Comparison of ENCODE assay signal across 17 cellular contexts in genomic region chr1:170560681-170561285, GRCh38. TPM values are rescaled to one million over a fixed set of nuclear protein-coding genes. Genes with fewer than 3 reads are reported as not detected.
A peak's percentile ranks its signal among the peaks of the same experiment; 100 is the strongest.
DNase-seq lines count a peak whose midpoint lies in the region; ATAC-seq and TF ChIP-seq lines count a peak whose summit lies in the region.
"Had no signal": no experiment of that assay in that cellular context is flagged by ENCODE, and none has a peak within 500 bp of the region (broad histone marks: within the 10 kb centered on the region; RNA-seq: fewer than 3 reads in every experiment).

No MANE protein-coding gene starts in this region.

- no peak overlapping the region for H2BK5ac ChIP-seq in neuronal stem cell (ENCODE audit: low read length)

- H3K23ac ChIP-seq in neuronal stem cell (ENCODE audit: low read depth, low read length, poor library complexity), result no peak overlapping the region

- no peak overlapping the region for H3K4me3 ChIP-seq in DND-41 (ENCODE audit: low read depth in 1 of 2, low read length in 2 of 2)
- H3K4me3 ChIP-seq in epithelial cell of esophagus (ENCODE audit: low read length), result no peak overlapping the region
- H3K4me3 ChIP-seq in retinal pigment epithelial cell (ENCODE audit: low read length), result no peak overlapping the region
- no peak overlapping the region for H3K4me3 ChIP-seq in neuronal stem cell (ENCODE audit: low read length in 2 of 2)
- H3K4me3 ChIP-seq: GM12878, K562 had no signal

- no peak overlapping the region for H3K14ac ChIP-seq in neuronal stem cell (ENCODE audit: low read length)

- H3K9ac ChIP-seq in DND-41 (ENCODE audit: low read depth, low read length), result no peak overlapping the region
- no peak overlapping the region for H3K9ac ChIP-seq in neuronal stem cell (ENCODE audit: low read depth, low read length, poor library complexity)

- no peak for TF ChIP-seq CTCF in DND-41 (IDR thresholded peaks at IDR 0.05; ENCODE audit: borderline replicate concordance, extremely low read depth, low read length, poor library complexity, severe bottlenecking)
- no peak for TF ChIP-seq CTCF in epithelial cell of esophagus (IDR thresholded peaks at IDR 0.05; ENCODE audit: insufficient read depth, low read depth, low read length, missing control alignments)
- TF ChIP-seq CTCF in retinal pigment epithelial cell (conservative IDR thresholded peaks at IDR 0.05; ENCODE audit: low read depth, low read length), result no peak

- H2BK120ac ChIP-seq in neuronal stem cell (ENCODE audit: low read depth, low read length), result no peak overlapping the region

- H2BK12ac ChIP-seq in neuronal stem cell (ENCODE audit: low read length), result no peak overlapping the region

- H2BK15ac ChIP-seq in neuronal stem cell (ENCODE audit: low read length), result no peak overlapping the region

- H3K27ac ChIP-seq in DND-41 (ENCODE audit: low read length) (peak overlapping the region; percentile 41; the same call in 1 of the 2 replicates), neuronal stem cell (replicated peaks; ENCODE audit: low read length) (no peak overlapping the region)
- H3K27ac ChIP-seq: HL-60 had no signal

- no peak overlapping the region for H4K91ac ChIP-seq in neuronal stem cell (ENCODE audit: low read depth, low read length, poor library complexity)

- no peak overlapping the region for H4K8ac ChIP-seq in neuronal stem cell (ENCODE audit: low read depth, low read length)

- H3K79me2 ChIP-seq in DND-41 (ENCODE audit: insufficient read depth, low read length), result no peaks in the 10 kb centered on the region

- no peak for ATAC-seq in DND-41 (ENCODE audit: insufficient read depth, low read depth)
- ATAC-seq: GM12878, HepG2, K562 had no signal

- H3K9me3 ChIP-seq in DND-41 (ENCODE audit: insufficient read depth, low read length, severe bottlenecking), result no peaks in the 10 kb centered on the region
- peaks cover 2 to 17% of the 10 kb centered on the region in 2 donors for H3K9me3 ChIP-seq in neuronal stem cell (replicated peaks in 1 of 2; ENCODE audit: control insufficient read depth in 2 of 2, insufficient read depth in 1 of 2, low read depth in 1 of 2, low read length in 2 of 2)

- no peaks in the 10 kb centered on the region for H3K36me3 ChIP-seq in DND-41 (ENCODE audit: insufficient read depth, low read length)
- H3K36me3 ChIP-seq in neuronal stem cell (replicated peaks in 1 of 2; ENCODE audit: control insufficient read depth in 2 of 2, insufficient read depth in 2 of 2, low read length in 2 of 2), result no peaks in the 10 kb centered on the region

- H3K79me1 ChIP-seq in neuronal stem cell (ENCODE audit: low read depth, low read length), result no peaks in the 10 kb centered on the region

- no peak overlapping the region for H2AK5ac ChIP-seq in neuronal stem cell (ENCODE audit: low read depth, low read length)

- H3K4me2 ChIP-seq in DND-41 (ENCODE audit: insufficient read depth, low read length) (no peak overlapping the region), neuronal stem cell (ENCODE audit: insufficient read depth, low read length, poor library complexity, severe bottlenecking) (no peak overlapping the region)

- no peak overlapping the region for H3K18ac ChIP-seq in neuronal stem cell (ENCODE audit: low read length)

- WGBS in neuronal stem cell (ENCODE audit: extremely low coverage in 2 of 2, insufficient read length in 2 of 2, insufficient replicate concordance in 1 of 2), 2 donors, result no CpG with 5 or more reads among the region's 4 CpGs

- no peak overlapping the region for H3K4ac ChIP-seq in neuronal stem cell (ENCODE audit: low read length)

- H3K4me1 ChIP-seq in DND-41 (ENCODE audit: insufficient read depth, low read length) (peaks cover 30% of the 10 kb centered on the region), neuronal stem cell (ENCODE audit: control insufficient read depth in 2 of 2, insufficient read depth in 1 of 2, low read depth in 1 of 2, low read length in 2 of 2) (peaks cover 9 to 14% of the 10 kb centered on the region in 2 donors)

- H3K27me3 ChIP-seq in DND-41 (ENCODE audit: insufficient read depth, low read length, poor library complexity), result no peaks in the 10 kb centered on the region
- no peaks in the 10 kb centered on the region for H3K27me3 ChIP-seq in neuronal stem cell (ENCODE audit: control insufficient read depth in 3 of 3, insufficient read depth in 3 of 3, low read depth in 1 of 3, low read length in 3 of 3)

- DNase-seq in DND-41 (no peak), NCI-H82 treated with DMSO at 0.1 percent for 48 hours (lab: John Stamatoyannopoulos, UW; ENCODE audit: unreplicated experiment) (peak; percentile 19), epithelial cell of esophagus (ENCODE audit: low read depth) (peak; percentile 25), retinal pigment epithelial cell (ENCODE audit: low read depth) (peak; percentile 92), DMS 273 treated with DMSO at 0.1 percent for 48 hours (lab: John Stamatoyannopoulos, UW) (no peak), cerebellar nuclear complex (lab: John Stamatoyannopoulos, UW) (no peak), neuronal stem cell (ENCODE audit: low spot score) (no peak)
- DNase-seq: H9, NCI-H1694 treated with DMSO at 0.1 percent for 48 hours, NCI-H2081 treated with DMSO at 0.1 percent for 48 hours, NCI-H2171 treated with DMSO at 0.1 percent for 48 hours, NCI-H524 treated with DMSO at 0.1 percent for 48 hours, Right ventricle myocardium superior had no signal

- H4K20me1 ChIP-seq in DND-41 (ENCODE audit: insufficient read depth, low read length), result no peaks in the 10 kb centered on the region

- H2AFZ ChIP-seq in DND-41 (ENCODE audit: low read depth, low read length), result no peak overlapping the region
- no peak overlapping the region for H2AFZ ChIP-seq in neuronal stem cell (ENCODE audit: low read length)

RNA-seq across cellular contexts. Expression of gene GORAB, which starts 28.8 kb away (rescaled TPM):
- polyA plus RNA-seq in neuronal stem cell (2013, experiment 1 of 2), result 9.8 TPM
- polyA plus RNA-seq in neuronal stem cell (2013, experiment 2 of 2), result 10.5 TPM

Comparison
In these comparisons a context has a peak if more than half of its experiments do, and no peak if none do; other contexts are left out.
1. DNase-seq: peak in NCI-H82 treated with DMSO at 0.1 percent for 48 hours (single experiment), epithelial cell of esophagus (single experiment) and retinal pigment epithelial cell (single experiment); none in DND-41 (single experiment), DMS 273 treated with DMSO at 0.1 percent for 48 hours (single experiment), cerebellar nuclear complex (0 of 2) and neuronal stem cell (single experiment).